In genomic region chr6:89689732-89690131, GRCh38 we compare ENCODE assay signal across 12 cellular contexts. TPM values are rescaled to one million over a fixed set of nuclear protein-coding genes. Genes with fewer than 3 reads are reported as not detected.
DNase-seq lines count a peak whose midpoint lies in the region; ATAC-seq and TF ChIP-seq lines count a peak whose summit lies in the region.
"Had no signal": no experiment of that assay in that cellular context is flagged by ENCODE, and none has a peak within 500 bp of the region (broad histone marks: within the 10 kb centered on the region; RNA-seq: fewer than 3 reads in every experiment).

No MANE protein-coding gene starts in this region.

- peaks cover 66% of the 10 kb centered on the region for H3K36me3 Mint-ChIP-seq in activated CD4-positive, alpha-beta T cell treated with anti-CD3 and anti-CD28 coated beads, Interleukin-2, amount 10 ng/mL, durations not matched to agents 7 days and 5 days (ENCODE audit: low read depth)
- H3K36me3 Mint-ChIP-seq in WTC11 = peaks cover 84% of the 10 kb centered on the region

- no peak for TF ChIP-seq CTCF in WTC11 (IDR thresholded peaks at IDR 0.05)

- H3K4me3 Mint-ChIP-seq in activated CD4-positive, alpha-beta T cell treated with anti-CD3 and anti-CD28 coated beads, Interleukin-2, amount 10 ng/mL, durations not matched to agents 7 days and 5 days = no peak overlapping the region
- H3K4me3 Mint-ChIP-seq in WTC11 = peak overlapping the region; percentile 44

- CTCF ChIA-PET in activated CD4-positive, alpha-beta T cell treated with anti-CD3 and anti-CD28 coated beads, Interleukin-2, amount 10 ng/mL, durations not matched to agents 7 days and 5 days (lab: Charles Lee) = interaction anchor here (0.6 kb wide), 1 partner anchor 251 kb away, joined by 3 read pairs; no protein-coding TSS in a partner anchor
- CTCF ChIA-PET in WTC11 (lab: Charles Lee) = no interaction called here

- POLR2A ChIA-PET in activated CD4-positive, alpha-beta T cell treated with anti-CD3 and anti-CD28 coated beads, Interleukin-2, amount 10 ng/mL, durations not matched to agents 7 days and 5 days (lab: Charles Lee) = no interaction called here
- POLR2A ChIA-PET in WTC11 (lab: Charles Lee) = no interaction called here

- DNase-seq in activated CD4-positive, alpha-beta T cell treated with anti-CD3 and anti-CD28 coated beads, Interleukin-2, amount 10 ng/mL, durations not matched to agents 7 days and 5 days = no peak
- DNase-seq in activated CD4-positive, alpha-beta T cell treated with anti-CD3 and anti-CD28 coated beads for 48 hours = no peak
- DNase-seq in WTC11 (ENCODE audit: low spot score) = peak; percentile 49
- DNase-seq in hippocampal formation (lab: John Stamatoyannopoulos, UW) = peak; percentile 67 to 86
- DNase-seq in superior temporal gyrus (ENCODE audit: extremely low spot score) = peak; percentile 93
- DNase-seq in 8988T = no peak
- no peak for DNase-seq in DMS 273 treated with DMSO at 0.1 percent for 48 hours (lab: John Stamatoyannopoulos, UW)
- DNase-seq: GF-D8, NCI-H2171, transverse colon had no signal

- peak overlapping the region; percentile 16 for H3K27ac Mint-ChIP-seq in activated CD4-positive, alpha-beta T cell treated with anti-CD3 and anti-CD28 coated beads, Interleukin-2, amount 10 ng/mL, durations not matched to agents 7 days and 5 days
- peak overlapping the region; percentile 99 for H3K27ac Mint-ChIP-seq in WTC11

- ATAC-seq in WTC11 = peak; percentile 79
- no peak for ATAC-seq in GM18517 (IDR thresholded peaks at IDR 0.05; ENCODE audit: unreplicated experiment)
- ATAC-seq: A549 had no signal

- no peaks in the 10 kb centered on the region for H3K27me3 Mint-ChIP-seq in activated CD4-positive, alpha-beta T cell treated with anti-CD3 and anti-CD28 coated beads, Interleukin-2, amount 10 ng/mL, durations not matched to agents 7 days and 5 days
- no peaks in the 10 kb centered on the region for H3K27me3 Mint-ChIP-seq in WTC11 (ENCODE audit: low read depth)

- H3K9me3 Mint-ChIP-seq in activated CD4-positive, alpha-beta T cell treated with anti-CD3 and anti-CD28 coated beads, Interleukin-2, amount 10 ng/mL, durations not matched to agents 7 days and 5 days = no peaks in the 10 kb centered on the region
- H3K9me3 Mint-ChIP-seq in WTC11 = no peaks in the 10 kb centered on the region

- H3K4me1 Mint-ChIP-seq in activated CD4-positive, alpha-beta T cell treated with anti-CD3 and anti-CD28 coated beads, Interleukin-2, amount 10 ng/mL, durations not matched to agents 7 days and 5 days = peaks cover 16% of the 10 kb centered on the region
- peaks cover 67% of the 10 kb centered on the region for H3K4me1 Mint-ChIP-seq in WTC11

TF ChIP-seq in WTC11, 78 proteins besides CTCF, POLR2A, EP300 and RAD21:
- no peak for TF ChIP-seq KAT7 (CRISPR knock-in tag; IDR thresholded peaks at IDR 0.05; ENCODE audit: borderline replicate concordance)
- 0 out of 2 replicates have a peak, but pooled peaks have one; percentile 16 for TF ChIP-seq SP1 (CRISPR knock-in tag; conservative IDR thresholded peaks at IDR 0.05)
- TF ChIP-seq FOXP4 (CRISPR knock-in tag; IDR thresholded peaks at IDR 0.05) = peak; percentile 90; the same call in 1 of the 2 replicates
- TF ChIP-seq, protein P1, sequence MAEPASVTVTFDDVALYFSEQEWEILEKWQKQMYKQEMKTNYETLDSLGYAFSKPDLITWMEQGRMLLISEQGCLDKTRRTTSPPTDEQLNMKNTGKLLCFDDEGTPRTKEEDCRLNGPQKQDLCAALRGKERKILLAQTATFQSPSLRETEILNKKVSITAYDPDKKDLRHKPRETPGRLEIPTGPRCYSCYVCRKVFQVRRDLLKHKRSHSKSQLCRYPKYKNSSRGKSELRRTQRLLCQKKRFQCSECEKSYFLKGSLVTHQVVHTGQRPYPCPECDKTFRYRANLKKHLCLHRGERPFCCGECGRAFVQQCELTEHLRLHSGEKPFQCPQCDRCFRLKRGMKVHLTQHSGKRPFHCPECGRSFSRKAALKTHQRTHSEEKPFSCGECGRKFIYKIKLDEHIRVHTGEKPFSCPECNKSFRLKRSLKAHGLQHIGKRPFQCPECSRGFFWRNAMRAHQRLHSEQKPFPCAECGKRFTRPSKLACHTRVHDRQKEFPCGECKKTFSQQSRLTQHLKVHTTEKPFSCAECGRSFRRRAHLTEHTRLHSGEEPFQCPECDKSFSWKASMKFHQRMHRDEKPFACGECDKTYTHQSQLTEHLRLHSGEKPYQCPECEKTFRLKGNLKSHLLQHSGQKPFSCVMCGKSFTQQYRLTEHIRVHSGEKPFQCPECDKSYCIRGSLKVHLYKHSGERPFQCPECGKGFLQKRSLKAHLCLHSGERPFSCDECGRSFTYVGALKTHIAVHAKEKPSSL (CRISPR knock-in tag; conservative IDR thresholded peaks at IDR 0.05) = no peak
- TF ChIP-seq MAX (CRISPR knock-in tag; IDR thresholded peaks at IDR 0.05) = no peak
- TF ChIP-seq, protein P2, sequence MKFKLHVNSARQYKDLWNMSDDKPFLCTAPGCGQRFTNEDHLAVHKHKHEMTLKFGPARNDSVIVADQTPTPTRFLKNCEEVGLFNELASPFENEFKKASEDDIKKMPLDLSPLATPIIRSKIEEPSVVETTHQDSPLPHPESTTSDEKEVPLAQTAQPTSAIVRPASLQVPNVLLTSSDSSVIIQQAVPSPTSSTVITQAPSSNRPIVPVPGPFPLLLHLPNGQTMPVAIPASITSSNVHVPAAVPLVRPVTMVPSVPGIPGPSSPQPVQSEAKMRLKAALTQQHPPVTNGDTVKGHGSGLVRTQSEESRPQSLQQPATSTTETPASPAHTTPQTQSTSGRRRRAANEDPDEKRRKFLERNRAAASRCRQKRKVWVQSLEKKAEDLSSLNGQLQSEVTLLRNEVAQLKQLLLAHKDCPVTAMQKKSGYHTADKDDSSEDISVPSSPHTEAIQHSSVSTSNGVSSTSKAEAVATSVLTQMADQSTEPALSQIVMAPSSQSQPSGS (CRISPR knock-in tag; IDR thresholded peaks at IDR 0.05; ENCODE audit: borderline replicate concordance, low read depth) = no peak
- peak; percentile 76; the same call in 1 of the 2 replicates for TF ChIP-seq ETV6 (CRISPR knock-in tag; IDR thresholded peaks at IDR 0.05)
- no peak for TF ChIP-seq MYBL2 (CRISPR knock-in tag; IDR thresholded peaks at IDR 0.05)
- no peak for TF ChIP-seq ZNF396 (CRISPR knock-in tag; IDR thresholded peaks at IDR 0.05; ENCODE audit: borderline replicate concordance)
- peak; percentile 83; the same call in 1 of the 2 replicates for TF ChIP-seq TEAD1 (CRISPR knock-in tag; IDR thresholded peaks at IDR 0.05)
- peak; percentile 58; the same call in 1 of the 2 replicates for TF ChIP-seq TP53 (CRISPR knock-in tag; IDR thresholded peaks at IDR 0.05)
- TF ChIP-seq CBFB (CRISPR knock-in tag; IDR thresholded peaks at IDR 0.05; ENCODE audit: low read depth) = 0 out of 2 replicates have a peak, but pooled peaks have one; percentile 85
- no peak for TF ChIP-seq ZNF416 (CRISPR knock-in tag; IDR thresholded peaks at IDR 0.05)
- TF ChIP-seq ATF1 (CRISPR knock-in tag; IDR thresholded peaks at IDR 0.05) = no peak
- peak; percentile 87 for TF ChIP-seq FOXK1 (CRISPR knock-in tag; IDR thresholded peaks at IDR 0.05)
- 0 out of 2 replicates have a peak, but pooled peaks have one; percentile 53 for TF ChIP-seq SMAD3 (CRISPR knock-in tag; IDR thresholded peaks at IDR 0.05; ENCODE audit: borderline replicate concordance)

RNA-seq across cellular contexts. Expression of gene LYRM2, which starts 51.2 kb away (rescaled TPM):
- total RNA-seq in activated CD4-positive, alpha-beta T cell treated with anti-CD3 and anti-CD28 coated beads, Interleukin-2, amount 10 ng/mL, durations not matched to agents 7 days and 5 days = 10 to 100 TPM; 28.0 to 32.0 TPM
- 21.3 to 22.2 TPM (median 21.8 TPM) in 3 replicates for total RNA-seq in WTC11 (2021)

Comparison
In these comparisons a context has a peak if more than half of its experiments do, and no peak if none do; other contexts are left out.
1. DNase-seq: peak in WTC11 (single experiment), hippocampal formation (2 of 2) and superior temporal gyrus (single experiment); none in activated CD4-positive, alpha-beta T cell treated with anti-CD3 and anti-CD28 coated beads, Interleukin-2, amount 10 ng/mL, durations not matched to agents 7 days and 5 days (single experiment), activated CD4-positive, alpha-beta T cell treated with anti-CD3 and anti-CD28 coated beads for 48 hours (single experiment), 8988T (single experiment) and DMS 273 treated with DMSO at 0.1 percent for 48 hours (single experiment).